25 cellular contexts compared by ENCODE assay signal in the genomic region with DNA sequence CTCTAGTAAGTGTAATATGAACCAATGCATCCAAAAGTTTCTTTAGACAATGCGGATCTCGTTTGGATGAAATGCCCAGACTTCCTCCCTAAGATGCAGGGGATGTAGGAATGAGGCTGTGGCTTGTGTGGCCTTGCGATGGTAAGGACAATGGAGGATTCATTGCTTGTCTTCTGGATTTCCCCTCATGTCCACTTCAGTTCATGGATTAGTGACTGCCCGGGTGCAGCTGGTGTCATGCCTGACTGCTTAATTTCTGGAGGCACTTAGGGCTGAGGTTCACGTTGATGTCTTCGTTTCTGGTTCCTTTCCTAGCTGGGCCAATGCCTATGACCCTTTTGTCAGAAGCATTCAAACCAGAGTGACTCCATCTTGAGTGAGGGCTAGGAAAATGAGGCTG.
"Had no signal": no experiment of that assay in that cellular context is flagged by ENCODE, and none has a peak within 500 bp of the region (broad histone marks: within the 10 kb centered on the region; RNA-seq: fewer than 3 reads in every experiment).

No MANE protein-coding gene starts in this region.

- H3K4me3 ChIP-seq: left ventricle myocardium inferior, lung, neural progenitor cell, skin epidermis, stomach, testis, thyroid gland, upper lobe of right lung had no signal

- H3K4me1 ChIP-seq: left ventricle myocardium inferior, testis, thyroid gland, upper lobe of right lung had no signal

- H3K36me3 ChIP-seq: left ventricle myocardium inferior, neural progenitor cell, neutrophil, stomach, thyroid gland, upper lobe of right lung had no signal

- H3K9ac ChIP-seq: neural progenitor cell, parathyroid adenoma had no signal

- FAIRE-seq: urothelium cell line had no signal

- H3K27me3 ChIP-seq: neural progenitor cell, stomach, testis, thyroid gland, upper lobe of right lung had no signal

- H3K79me2 ChIP-seq: parathyroid adenoma had no signal

- H3K9me3 ChIP-seq: left ventricle myocardium inferior, neutrophil, stomach, testis, thyroid gland, upper lobe of right lung had no signal

- H2AFZ ChIP-seq: neural progenitor cell had no signal

- H3K27ac ChIP-seq: left ventricle myocardium inferior, neural progenitor cell, neutrophil, parathyroid adenoma, skin epidermis, stomach, testis, thyroid gland, upper lobe of right lung had no signal

- H3K4me2 ChIP-seq: neural progenitor cell had no signal

- DNase-seq: islet precursor cell; left ventricle myocardium inferior; mesendoderm; naive B cell; natural killer cell; nephron progenitor cell; occipital lobe; right cardiac atrium; stimulated activated CD4-positive, alpha-beta T cell treated with anti-CD3 and anti-CD28 coated beads, Interleukin-12 subunit alpha, Interleukin-12 subunit beta, amount 100 ng/mL, for 4 hours; stimulated activated CD4-positive, alpha-beta T cell treated with anti-CD3 and anti-CD28 coated beads, Interleukin-15, amount 100 ng/mL, for 24 hours; stimulated activated CD4-positive, alpha-beta T cell treated with anti-CD3 and anti-CD28 coated beads, Interleukin-2, amount 100 ng/mL, for 24 hours; stimulated activated CD4-positive, alpha-beta T cell treated with anti-CD3 and anti-CD28 coated beads, Interleukin-4, amount 100 ng/mL, for 1 hour; stimulated activated naive B cell treated with anti-CD40 and anti-IgM and Interleukin-4, amounts not matched to agents 10 μg/mL and 1 μg/mL and 100 μg/mL, for 72 hours; stimulated activated naive CD8-positive, alpha-beta T cell treated with anti-CD3 and anti-CD28 coated beads, Interleukin-15, Interleukin-2, amounts not matched to agents 100 U/mL and 50 U/mL, for 24 hours; stomach; testis; thyroid gland; trophoblast cell; upper lobe of right lung had no signal
